Comparison of ENCODE assay signal across 25 cellular contexts in genomic region chr12:126112849-126113248, GRCh38.
DNase-seq lines count a peak whose midpoint lies in the region; ATAC-seq, FAIRE-seq and TF ChIP-seq lines count a peak whose summit lies in the region.
"Had no signal": no experiment of that assay in that cellular context is flagged by ENCODE, and none has a peak within 500 bp of the region (broad histone marks: within the 10 kb centered on the region; RNA-seq: fewer than 3 reads in every experiment).

No MANE protein-coding gene starts in this region.

- H3K36me3 ChIP-seq in ascending aorta = no peaks in the 10 kb centered on the region
- H3K36me3 ChIP-seq: BE2C, BLaER1 had no signal

- CTCF ChIA-PET in A549 (lab: Yijun Ruan, JAX) = no interaction called here

- H3K4me1 ChIP-seq in A549 = no peaks in the 10 kb centered on the region
- H3K4me1 ChIP-seq in ascending aorta = no peaks in the 10 kb centered on the region
- H3K4me1 ChIP-seq: BE2C, BLaER1 had no signal

- no peak for TF ChIP-seq EP300 in A549 (IDR thresholded peaks at IDR 0.05)

- TF ChIP-seq RAD21 in A549 (conservative IDR thresholded peaks at IDR 0.05 in 1 of 2, IDR thresholded peaks at IDR 0.05 in 1 of 2) = no peak

- H3K27ac ChIP-seq in A549 (no peak overlapping the region), ascending aorta (no peak overlapping the region)
- H3K27ac ChIP-seq: 22Rv1, BLaER1 had no signal

- no peak overlapping the region for H3K4me2 ChIP-seq in A549
- H3K4me2 ChIP-seq: BLaER1 had no signal

- ATAC-seq in A549 (no peak), SK-N-SH treated with all-trans-retinoic acid at 6 μM for 48 hours (peak; percentile 70), GM18502 (IDR thresholded peaks at IDR 0.05; ENCODE audit: poor library complexity, unreplicated experiment) (no peak)
- ATAC-seq: GM12878 had no signal

- WGBS in A549 (ENCODE audit: missing lambda C conversion rate) = 0% methylated on average over 1 of the region's 1 CpG

- H3K27me3 ChIP-seq in ascending aorta = no peaks in the 10 kb centered on the region
- H3K27me3 ChIP-seq: BE2C, BLaER1 had no signal

- no peak for TF ChIP-seq POLR2A in A549 (IDR thresholded peaks at IDR 0.05; ENCODE audit: low read length)

- no peak for TF ChIP-seq CTCF in A549 (IDR thresholded peaks at IDR 0.05)
- no peak for TF ChIP-seq CTCF in ascending aorta (IDR thresholded peaks at IDR 0.05)

- H3K9me3 ChIP-seq in A549 (no peaks in the 10 kb centered on the region), ascending aorta (no peaks in the 10 kb centered on the region)
- H3K9me3 ChIP-seq: BE2C, BLaER1 had no signal

- POLR2A ChIA-PET in A549 (lab: Yijun Ruan, JAX) = no interaction called here

- DNase-seq in A549 (ENCODE audit: low read depth in 1 of 2, low spot score in 1 of 2) = no peak
- peak; percentile 3 for DNase-seq in inferior parietal cortex (ENCODE audit: extremely low spot score)
- no peak for DNase-seq in activated gamma-delta T cell (lab: John Stamatoyannopoulos, UW)
- no peak for DNase-seq in ascending aorta (ENCODE audit: low spot score in 2 of 2)
- DNase-seq: ACHN; BE2C; C1 segment of cervical spinal cord; CD4-positive, alpha-beta memory T cell; CD4-positive, CD25-positive, alpha-beta regulatory T cell; CD8-positive, alpha-beta memory T cell; COR-L47; DMS 273 treated with DMSO at 0.1 percent for 48 hours; DMS153; DMS53; DMS79; DND-41; EL; GDM1 had no signal

- intact Hi-C loops in ascending aorta (cut with DNase I) = no loop called here

- peak; percentile 56 for FAIRE-seq in A549 (lab: Jason Lieb, UNC)
- FAIRE-seq: GM12878, GM12892, GM19239 had no signal

- H3K4me3 ChIP-seq in A549 = no peak overlapping the region
- H3K4me3 ChIP-seq in ascending aorta = no peak overlapping the region
- H3K4me3 ChIP-seq: BLaER1, GM12878 had no signal

TF ChIP-seq in A549, 52 proteins besides CTCF, POLR2A, EP300 and RAD21:
- TF ChIP-seq MAFK (IDR thresholded peaks at IDR 0.05; ENCODE audit: partially characterized antibody) = no peak
- no peak for TF ChIP-seq MYC (IDR thresholded peaks at IDR 0.05; ENCODE audit: borderline replicate concordance, low read length)
- TF ChIP-seq KDM5A (IDR thresholded peaks at IDR 0.05) = no peak
- TF ChIP-seq NFE2L2 (conservative IDR thresholded peaks at IDR 0.05; ENCODE audit: low read length) = no peak
- TF ChIP-seq RCOR1 (IDR thresholded peaks at IDR 0.05; ENCODE audit: low read depth, low read length) = no peak
- no peak for TF ChIP-seq ZC3H11A (IDR thresholded peaks at IDR 0.05)
- TF ChIP-seq FOXS1 (CRISPR knock-in tag; IDR thresholded peaks at IDR 0.05) = no peak
- no peak for TF ChIP-seq JUNB (IDR thresholded peaks at IDR 0.05)
- TF ChIP-seq NPAS2 (CRISPR knock-in tag; IDR thresholded peaks at IDR 0.05; ENCODE audit: borderline replicate concordance) = no peak
- no peak for TF ChIP-seq ESRRA (IDR thresholded peaks at IDR 0.05; ENCODE audit: borderline replicate concordance, low read length)
- TF ChIP-seq CHD4 (IDR thresholded peaks at IDR 0.05; ENCODE audit: borderline replicate concordance) = no peak
- TF ChIP-seq, protein P1, sequence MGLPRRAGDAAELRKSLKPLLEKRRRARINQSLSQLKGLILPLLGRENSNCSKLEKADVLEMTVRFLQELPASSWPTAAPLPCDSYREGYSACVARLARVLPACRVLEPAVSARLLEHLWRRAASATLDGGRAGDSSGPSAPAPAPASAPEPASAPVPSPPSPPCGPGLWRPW (IDR thresholded peaks at IDR 0.05) = no peak
- no peak for TF ChIP-seq FOSL2 (IDR thresholded peaks at IDR 0.05)
- no peak for TF ChIP-seq FOSL2 (CRISPR knock-in tag; IDR thresholded peaks at IDR 0.05)
- TF ChIP-seq SREBF2 (IDR thresholded peaks at IDR 0.05) = no peak
- TF ChIP-seq ZSCAN20 (CRISPR knock-in tag; IDR thresholded peaks at IDR 0.05) = no peak
- TF ChIP-seq TFCP2L1 (CRISPR knock-in tag; IDR thresholded peaks at IDR 0.05) = no peak

TF ChIP-seq in SK-N-SH treated with all-trans-retinoic acid at 6 μM for 48 hours, 23 proteins besides CTCF, POLR2A, EP300 and RAD21:
- no peak for TF ChIP-seq TOX (CRISPR knock-in tag; IDR thresholded peaks at IDR 0.05; ENCODE audit: borderline replicate concordance)
- no peak for TF ChIP-seq ZNF70 (CRISPR knock-in tag; IDR thresholded peaks at IDR 0.05)
- TF ChIP-seq CSDC2 (CRISPR knock-in tag; IDR thresholded peaks at IDR 0.05) = no peak
- no peak for TF ChIP-seq ZFP3 (CRISPR knock-in tag; IDR thresholded peaks at IDR 0.05)
- TF ChIP-seq SNAI2 (CRISPR knock-in tag; IDR thresholded peaks at IDR 0.05) = no peak
- TF ChIP-seq, protein P2, sequence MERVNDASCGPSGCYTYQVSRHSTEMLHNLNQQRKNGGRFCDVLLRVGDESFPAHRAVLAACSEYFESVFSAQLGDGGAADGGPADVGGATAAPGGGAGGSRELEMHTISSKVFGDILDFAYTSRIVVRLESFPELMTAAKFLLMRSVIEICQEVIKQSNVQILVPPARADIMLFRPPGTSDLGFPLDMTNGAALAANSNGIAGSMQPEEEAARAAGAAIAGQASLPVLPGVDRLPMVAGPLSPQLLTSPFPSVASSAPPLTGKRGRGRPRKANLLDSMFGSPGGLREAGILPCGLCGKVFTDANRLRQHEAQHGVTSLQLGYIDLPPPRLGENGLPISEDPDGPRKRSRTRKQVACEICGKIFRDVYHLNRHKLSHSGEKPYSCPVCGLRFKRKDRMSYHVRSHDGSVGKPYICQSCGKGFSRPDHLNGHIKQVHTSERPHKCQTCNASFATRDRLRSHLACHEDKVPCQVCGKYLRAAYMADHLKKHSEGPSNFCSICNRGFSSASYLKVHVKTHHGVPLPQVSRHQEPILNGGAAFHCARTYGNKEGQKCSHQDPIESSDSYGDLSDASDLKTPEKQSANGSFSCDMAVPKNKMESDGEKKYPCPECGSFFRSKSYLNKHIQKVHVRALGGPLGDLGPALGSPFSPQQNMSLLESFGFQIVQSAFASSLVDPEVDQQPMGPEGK (CRISPR knock-in tag; IDR thresholded peaks at IDR 0.05; ENCODE audit: borderline replicate concordance) = no peak
- TF ChIP-seq, protein P3, sequence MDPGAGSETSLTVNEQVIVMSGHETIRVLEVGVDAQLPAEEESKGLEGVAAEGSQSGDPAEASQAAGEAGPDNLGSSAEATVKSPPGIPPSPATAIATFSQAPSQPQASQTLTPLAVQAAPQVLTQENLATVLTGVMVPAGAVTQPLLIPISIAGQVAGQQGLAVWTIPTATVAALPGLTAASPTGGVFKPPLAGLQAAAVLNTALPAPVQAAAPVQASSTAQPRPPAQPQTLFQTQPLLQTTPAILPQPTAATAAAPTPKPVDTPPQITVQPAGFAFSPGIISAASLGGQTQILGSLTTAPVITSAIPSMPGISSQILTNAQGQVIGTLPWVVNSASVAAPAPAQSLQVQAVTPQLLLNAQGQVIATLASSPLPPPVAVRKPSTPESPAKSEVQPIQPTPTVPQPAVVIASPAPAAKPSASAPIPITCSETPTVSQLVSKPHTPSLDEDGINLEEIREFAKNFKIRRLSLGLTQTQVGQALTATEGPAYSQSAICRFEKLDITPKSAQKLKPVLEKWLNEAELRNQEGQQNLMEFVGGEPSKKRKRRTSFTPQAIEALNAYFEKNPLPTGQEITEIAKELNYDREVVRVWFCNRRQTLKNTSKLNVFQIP (CRISPR knock-in tag; IDR thresholded peaks at IDR 0.05; ENCODE audit: borderline replicate concordance, low read depth) = no peak
- no peak for TF ChIP-seq OSR1 (CRISPR knock-in tag; IDR thresholded peaks at IDR 0.05)
- TF ChIP-seq GLIS3 (CRISPR knock-in tag; IDR thresholded peaks at IDR 0.05) = no peak
- TF ChIP-seq ARNTL (CRISPR knock-in tag; IDR thresholded peaks at IDR 0.05; ENCODE audit: borderline replicate concordance, low read depth) = no peak
- no peak for TF ChIP-seq ZFP30 (CRISPR knock-in tag; IDR thresholded peaks at IDR 0.05)
- no peak for TF ChIP-seq CREB5 (CRISPR knock-in tag; IDR thresholded peaks at IDR 0.05; ENCODE audit: low read depth)
- no peak for TF ChIP-seq ISL1 (CRISPR knock-in tag; IDR thresholded peaks at IDR 0.05)
- TF ChIP-seq RARB (CRISPR knock-in tag; IDR thresholded peaks at IDR 0.05) = no peak
- TF ChIP-seq CSRNP3 (CRISPR knock-in tag; IDR thresholded peaks at IDR 0.05) = no peak
- TF ChIP-seq ZNF565 (CRISPR knock-in tag; conservative IDR thresholded peaks at IDR 0.05; ENCODE audit: low read depth) = no peak
- no peak for TF ChIP-seq ESRRG (CRISPR knock-in tag; IDR thresholded peaks at IDR 0.05)
